In genomic region chr14:24415421-24416253, GRCh38 we compare ENCODE assay signal across 1 cellular context.
TF ChIP-seq lines count a peak whose summit lies in the region.

No MANE protein-coding gene starts in this region.

TF ChIP-seq in SK-N-SH, 30 proteins besides CTCF, POLR2A, EP300 and RAD21 (continued from another document):
- TF ChIP-seq REST (IDR thresholded peaks at IDR 0.05; ENCODE audit: low read depth, low read length) (no peak), RCOR1 (IDR thresholded peaks at IDR 0.05; ENCODE audit: low read length) (no peak), POLR2AphosphoS5 (IDR thresholded peaks at IDR 0.05; ENCODE audit: low read depth, low read length) (no peak), FOXM1 (IDR thresholded peaks at IDR 0.05; ENCODE audit: low read depth) (no peak), SMC3 (IDR thresholded peaks at IDR 0.05; ENCODE audit: low read depth, low read length) (no peak)
